9 cellular contexts compared by ENCODE assay signal in genomic region chr21:42537106-42537742, GRCh38. TPM values are rescaled to one million over a fixed set of nuclear protein-coding genes. Genes with fewer than 3 reads are reported as not detected.
A peak's percentile ranks its signal among the peaks of the same experiment; 100 is the strongest.
DNase-seq lines count a peak whose midpoint lies in the region; ATAC-seq and TF ChIP-seq lines count a peak whose summit lies in the region.
"Had no signal": no experiment of that assay in that cellular context is flagged by ENCODE, and none has a peak within 500 bp of the region (broad histone marks: within the 10 kb centered on the region; RNA-seq: fewer than 3 reads in every experiment).

No MANE protein-coding gene starts in this region.

- H3K9me3 ChIP-seq in trophoblast cell (ENCODE audit: insufficient read depth, low read depth, low read length) = no peaks in the 10 kb centered on the region

- no peak overlapping the region for H3K14ac ChIP-seq in trophoblast cell (ENCODE audit: low read length)

- H3K23ac ChIP-seq in trophoblast cell (ENCODE audit: low read length) = no peak overlapping the region

- no peak overlapping the region for H2BK12ac ChIP-seq in trophoblast cell (ENCODE audit: low read length)

- H3K4me1 ChIP-seq in trophoblast cell (ENCODE audit: control insufficient read depth in 1 of 2, insufficient read depth in 2 of 2, low read length in 2 of 2) = no peaks in the 10 kb centered on the region

- no peak overlapping the region for H2AK5ac ChIP-seq in trophoblast cell (ENCODE audit: low read length)

- no peak overlapping the region for H2BK120ac ChIP-seq in trophoblast cell (ENCODE audit: insufficient read depth, low read length, poor library complexity)

- H3K79me2 ChIP-seq in trophoblast cell (ENCODE audit: control insufficient read depth, insufficient read depth, low read length, poor library complexity) = no peaks in the 10 kb centered on the region

- peak; percentile 60 for TF ChIP-seq CTCF in epithelial cell of esophagus (IDR thresholded peaks at IDR 0.05; ENCODE audit: insufficient read depth, low read depth, low read length, missing control alignments)

- H3K27me3 Mint-ChIP-seq in activated naive CD8-positive, alpha-beta T cell treated with anti-CD3 and anti-CD28 coated beads, Interleukin-2, amount 10 ng/mL, durations not matched to agents 7 days and 5 days = no peaks in the 10 kb centered on the region
- no peaks in the 10 kb centered on the region for H3K27me3 Mint-ChIP-seq in activated naive CD8-positive, alpha-beta T cell treated with anti-CD3 and anti-CD28 coated beads for 36 hours
- H3K27me3 Mint-ChIP-seq in stimulated activated memory B cell treated with anti-CD40 and anti-IgM and Interleukin-4, amounts not matched to agents 10 μg/mL and 1 μg/mL and 100 μg/mL, for 72 hours = no peaks in the 10 kb centered on the region

- H3K36me3 Mint-ChIP-seq in activated naive CD8-positive, alpha-beta T cell treated with anti-CD3 and anti-CD28 coated beads, Interleukin-2, amount 10 ng/mL, durations not matched to agents 7 days and 5 days = peaks cover 4% of the 10 kb centered on the region
- peaks cover 18% of the 10 kb centered on the region for H3K36me3 Mint-ChIP-seq in activated naive CD8-positive, alpha-beta T cell treated with anti-CD3 and anti-CD28 coated beads for 36 hours
- peaks cover 29% of the 10 kb centered on the region for H3K36me3 Mint-ChIP-seq in stimulated activated memory B cell treated with anti-CD40 and anti-IgM and Interleukin-4, amounts not matched to agents 10 μg/mL and 1 μg/mL and 100 μg/mL, for 72 hours

- no peak overlapping the region for H2BK5ac ChIP-seq in trophoblast cell (ENCODE audit: low read depth, low read length, poor library complexity)

- H4K91ac ChIP-seq in trophoblast cell (ENCODE audit: low read depth, low read length) = no peak overlapping the region

- WGBS in trophoblast cell (ENCODE audit: extremely low coverage, insufficient coverage, insufficient read length) = no CpG with 5 or more reads among the region's 4 CpGs

- H3K4me3 ChIP-seq in epithelial cell of esophagus (ENCODE audit: low read length) (no peak overlapping the region), trophoblast cell (ENCODE audit: low read depth, low read length) (no peak overlapping the region)

- POLR2A ChIA-PET in activated naive CD8-positive, alpha-beta T cell treated with anti-CD3 and anti-CD28 coated beads, Interleukin-2, amount 10 ng/mL, durations not matched to agents 7 days and 5 days (lab: Charles Lee) = interaction anchor here (0.6 to 3.0 kb wide), 4 partner anchors 9 to 275 kb away, joined by 3 to 8 read pairs (median 4); partner anchors contain the start of gene SLC37A1

- H3K27me3 ChIP-seq in trophoblast cell (ENCODE audit: insufficient read depth, low read length) = no peaks in the 10 kb centered on the region

- no peak overlapping the region for H4K12ac ChIP-seq in trophoblast cell (ENCODE audit: low read depth, low read length)

- no peak overlapping the region for H3K27ac ChIP-seq in trophoblast cell (ENCODE audit: low read depth, low read length)

- H3K4ac ChIP-seq in trophoblast cell (ENCODE audit: low read depth, low read length) = no peak overlapping the region

- ATAC-seq in activated naive CD8-positive, alpha-beta T cell treated with anti-CD3 and anti-CD28 coated beads, Interleukin-2, amount 10 ng/mL, durations not matched to agents 7 days and 5 days (ENCODE audit: low read depth) = peak; percentile 46
- ATAC-seq in stimulated activated memory B cell treated with anti-CD40 and anti-IgM and Interleukin-4, amounts not matched to agents 10 μg/mL and 1 μg/mL and 100 μg/mL, for 72 hours = no peak
- ATAC-seq in HG02678 (IDR thresholded peaks at IDR 0.05; ENCODE audit: unreplicated experiment) = no peak

- H3K4me2 ChIP-seq in trophoblast cell (ENCODE audit: low read length) = no peak overlapping the region

- no peaks in the 10 kb centered on the region for H3K79me1 ChIP-seq in trophoblast cell (ENCODE audit: low read length)

- no peak overlapping the region for H3K4me3 Mint-ChIP-seq in activated naive CD8-positive, alpha-beta T cell treated with anti-CD3 and anti-CD28 coated beads, Interleukin-2, amount 10 ng/mL, durations not matched to agents 7 days and 5 days
- no peak overlapping the region for H3K4me3 Mint-ChIP-seq in activated naive CD8-positive, alpha-beta T cell treated with anti-CD3 and anti-CD28 coated beads for 36 hours
- H3K4me3 Mint-ChIP-seq in stimulated activated memory B cell treated with anti-CD40 and anti-IgM and Interleukin-4, amounts not matched to agents 10 μg/mL and 1 μg/mL and 100 μg/mL, for 72 hours = no peak overlapping the region

- no peaks in the 10 kb centered on the region for H3K9me3 Mint-ChIP-seq in activated naive CD8-positive, alpha-beta T cell treated with anti-CD3 and anti-CD28 coated beads, Interleukin-2, amount 10 ng/mL, durations not matched to agents 7 days and 5 days
- H3K9me3 Mint-ChIP-seq in activated naive CD8-positive, alpha-beta T cell treated with anti-CD3 and anti-CD28 coated beads for 36 hours = no peaks in the 10 kb centered on the region
- no peaks in the 10 kb centered on the region for H3K9me3 Mint-ChIP-seq in stimulated activated memory B cell treated with anti-CD40 and anti-IgM and Interleukin-4, amounts not matched to agents 10 μg/mL and 1 μg/mL and 100 μg/mL, for 72 hours

- H3K18ac ChIP-seq in trophoblast cell (ENCODE audit: low read length) = no peak overlapping the region

- no peak overlapping the region for H2AFZ ChIP-seq in trophoblast cell (ENCODE audit: insufficient read depth, low read length, poor library complexity)

- no peak overlapping the region for H3K9ac ChIP-seq in trophoblast cell (ENCODE audit: low read length)

- no peak overlapping the region for H3K27ac Mint-ChIP-seq in activated naive CD8-positive, alpha-beta T cell treated with anti-CD3 and anti-CD28 coated beads, Interleukin-2, amount 10 ng/mL, durations not matched to agents 7 days and 5 days
- H3K27ac Mint-ChIP-seq in activated naive CD8-positive, alpha-beta T cell treated with anti-CD3 and anti-CD28 coated beads for 36 hours = no peak overlapping the region
- peak overlapping the region; percentile 89 for H3K27ac Mint-ChIP-seq in stimulated activated memory B cell treated with anti-CD40 and anti-IgM and Interleukin-4, amounts not matched to agents 10 μg/mL and 1 μg/mL and 100 μg/mL, for 72 hours

- peaks cover 11% of the 10 kb centered on the region for H3K4me1 Mint-ChIP-seq in activated naive CD8-positive, alpha-beta T cell treated with anti-CD3 and anti-CD28 coated beads, Interleukin-2, amount 10 ng/mL, durations not matched to agents 7 days and 5 days
- H3K4me1 Mint-ChIP-seq in activated naive CD8-positive, alpha-beta T cell treated with anti-CD3 and anti-CD28 coated beads for 36 hours = peaks cover 22% of the 10 kb centered on the region
- peaks cover 64% of the 10 kb centered on the region for H3K4me1 Mint-ChIP-seq in stimulated activated memory B cell treated with anti-CD40 and anti-IgM and Interleukin-4, amounts not matched to agents 10 μg/mL and 1 μg/mL and 100 μg/mL, for 72 hours

- no peak for DNase-seq in activated naive CD8-positive, alpha-beta T cell treated with anti-CD3 and anti-CD28 coated beads, Interleukin-2, amount 10 ng/mL, durations not matched to agents 7 days and 5 days
- no peak for DNase-seq in activated naive CD8-positive, alpha-beta T cell treated with anti-CD3 and anti-CD28 coated beads for 36 hours
- DNase-seq in NCI-H748 (lab: John Stamatoyannopoulos, UW; ENCODE audit: unreplicated experiment) (peak; percentile 41), epithelial cell of esophagus (ENCODE audit: low read depth) (peak; percentile 27), NCI-H1105 (lab: John Stamatoyannopoulos, UW) (no peak), trophoblast cell (no peak)
- DNase-seq: activated CD4-positive, alpha-beta T cell treated with anti-CD3 and anti-CD28 coated beads for 48 hours had no signal

- H4K8ac ChIP-seq in trophoblast cell (ENCODE audit: low read depth, low read length) = no peak overlapping the region

- peaks cover 22 to 41% of the 10 kb centered on the region in 2 experiments for H3K36me3 ChIP-seq in trophoblast cell (ENCODE audit: control insufficient read depth in 1 of 2, insufficient read depth in 2 of 2, low read length in 2 of 2)

RNA-seq across cellular contexts. Expression of gene SLC37A1, which starts 23.6 kb away (rescaled TPM):
- total RNA-seq in activated naive CD8-positive, alpha-beta T cell treated with anti-CD3 and anti-CD28 coated beads, Interleukin-2, amount 10 ng/mL, durations not matched to agents 7 days and 5 days = 10 to 100 TPM; 24.7 to 25.4 TPM
- total RNA-seq in activated naive CD8-positive, alpha-beta T cell treated with anti-CD3 and anti-CD28 coated beads for 36 hours = 10 to 100 TPM; 15.7 to 17.5 TPM
- polyA plus RNA-seq in trophoblast cell (2013) = 15.1 and 16.6 TPM in 2 replicates

RNA-seq across cellular contexts. Expression of gene RSPH1, which starts 41.2 kb away (rescaled TPM):
- total RNA-seq in activated naive CD8-positive, alpha-beta T cell treated with anti-CD3 and anti-CD28 coated beads, Interleukin-2, amount 10 ng/mL, durations not matched to agents 7 days and 5 days = not detected
- under 1 TPM in 1 of 2 experiments, not detected in 1; 0.32 TPM for total RNA-seq in activated naive CD8-positive, alpha-beta T cell treated with anti-CD3 and anti-CD28 coated beads for 36 hours
- polyA plus RNA-seq in trophoblast cell (2013) = 0.12 and 0.17 TPM in 2 replicates

Comparison
In these comparisons a context has a peak if more than half of its experiments do, and no peak if none do; other contexts are left out.
1. DNase-seq: peak in NCI-H748 (single experiment) and epithelial cell of esophagus (single experiment); none in activated naive CD8-positive, alpha-beta T cell treated with anti-CD3 and anti-CD28 coated beads, Interleukin-2, amount 10 ng/mL, durations not matched to agents 7 days and 5 days (single experiment), activated naive CD8-positive, alpha-beta T cell treated with anti-CD3 and anti-CD28 coated beads for 36 hours (single experiment), NCI-H1105 (single experiment) and trophoblast cell (0 of 2).